ENCODE assay signal across 1 cellular context in genomic region chr6:149045404-149045803, GRCh38.
TF ChIP-seq lines count a peak whose summit lies in the region.

No MANE protein-coding gene starts in this region.

TF ChIP-seq in GM23338, 12 proteins besides CTCF, POLR2A, EP300 and RAD21 (continued from another document):
- no peak for TF ChIP-seq ZNF462 (CRISPR knock-in tag; IDR thresholded peaks at IDR 0.05)
- no peak for TF ChIP-seq ZNF331 (CRISPR knock-in tag; IDR thresholded peaks at IDR 0.05; ENCODE audit: low read depth)
- no peak for TF ChIP-seq JUNB (IDR thresholded peaks at IDR 0.05; ENCODE audit: unreplicated experiment)
- no peak for TF ChIP-seq EZH2phosphoT487 (IDR thresholded peaks at IDR 0.05; ENCODE audit: unreplicated experiment)
- TF ChIP-seq EZH2 (IDR thresholded peaks at IDR 0.05; ENCODE audit: low read depth, unreplicated experiment): no peak
